ENCODE assay signal across 1 cellular context in genomic region chr9:114721491-114722362, GRCh38.
TF ChIP-seq lines count a peak whose summit lies in the region.

No MANE protein-coding gene starts in this region.

TF ChIP-seq in HepG2, 621 proteins besides CTCF, POLR2A, EP300 and RAD21 (continued from another document and continues in another):
- TF ChIP-seq DMTF1 (CRISPR knock-in tag; IDR thresholded peaks at IDR 0.05): 0 out of 2 replicates have a peak, but pooled peaks have one; percentile 57
- TF ChIP-seq ZSCAN25 (CRISPR knock-in tag; IDR thresholded peaks at IDR 0.05): peak; percentile 70; the same call in 1 of the 2 replicates
- TF ChIP-seq HNF1A (IDR thresholded peaks at IDR 0.05; ENCODE audit: low read depth): no peak; the same call in 1 of the 2 replicates
- peak; percentile 92; the same call in 1 of the 2 replicates for TF ChIP-seq HNF1A (CRISPR knock-in tag; IDR thresholded peaks at IDR 0.05; ENCODE audit: borderline replicate concordance)
- TF ChIP-seq ZXDC (CRISPR knock-in tag; IDR thresholded peaks at IDR 0.05): no peak
- TF ChIP-seq ZNF354B (CRISPR knock-in tag; IDR thresholded peaks at IDR 0.05): no peak
- TF ChIP-seq ZBTB20 (CRISPR knock-in tag; IDR thresholded peaks at IDR 0.05; ENCODE audit: borderline replicate concordance, low read depth): peak; percentile 93; the same call in 1 of the 2 replicates
- TF ChIP-seq SIX4 (CRISPR knock-in tag; IDR thresholded peaks at IDR 0.05): peak; percentile 65
- TF ChIP-seq MED13 (CRISPR knock-in tag; IDR thresholded peaks at IDR 0.05): no peak
- TF ChIP-seq ZNF547 (CRISPR knock-in tag; IDR thresholded peaks at IDR 0.05): no peak
- TF ChIP-seq HMG20A (CRISPR knock-in tag; IDR thresholded peaks at IDR 0.05; ENCODE audit: borderline replicate concordance): peak; percentile 98
- no peak for TF ChIP-seq EEA1 (CRISPR knock-in tag; IDR thresholded peaks at IDR 0.05; ENCODE audit: borderline replicate concordance)
- TF ChIP-seq CSRNP1 (CRISPR knock-in tag; IDR thresholded peaks at IDR 0.05): peak; percentile 64; the same call in 1 of the 2 replicates
- TF ChIP-seq ZNF747 (CRISPR knock-in tag; IDR thresholded peaks at IDR 0.05; ENCODE audit: borderline replicate concordance): peak; percentile 90; the same call in 1 of the 2 replicates
- no peak for TF ChIP-seq NR0B2 (CRISPR knock-in tag; IDR thresholded peaks at IDR 0.05)
- TF ChIP-seq CC2D1A (CRISPR knock-in tag; IDR thresholded peaks at IDR 0.05): no peak
- TF ChIP-seq ZNF761 (CRISPR knock-in tag; conservative IDR thresholded peaks at IDR 0.05): peak; percentile 93; the same call in 1 of the 2 replicates
- TF ChIP-seq RERE (CRISPR knock-in tag; IDR thresholded peaks at IDR 0.05; ENCODE audit: low read depth): peak; percentile 87
- TF ChIP-seq CCDC6 (CRISPR knock-in tag; IDR thresholded peaks at IDR 0.05): peak; percentile 92
- no peak for TF ChIP-seq PHF20 (CRISPR knock-in tag; IDR thresholded peaks at IDR 0.05)
- no peak for TF ChIP-seq KAT2B (IDR thresholded peaks at IDR 0.05; ENCODE audit: borderline replicate concordance, low read depth, low read length)
- no peak for TF ChIP-seq ZMAT5 (CRISPR knock-in tag; IDR thresholded peaks at IDR 0.05; ENCODE audit: borderline replicate concordance, low read depth)
- peak; percentile 96 for TF ChIP-seq FOXO1 (CRISPR knock-in tag; IDR thresholded peaks at IDR 0.05)
- no peak for TF ChIP-seq ETV6 (CRISPR knock-in tag; conservative IDR thresholded peaks at IDR 0.05)
- peak; percentile 95 for TF ChIP-seq ZNF609 (CRISPR knock-in tag; IDR thresholded peaks at IDR 0.05; ENCODE audit: borderline replicate concordance)
- peak; percentile 60; the same call in 1 of the 2 replicates for TF ChIP-seq ZNF232 (CRISPR knock-in tag; IDR thresholded peaks at IDR 0.05; ENCODE audit: borderline replicate concordance)
- TF ChIP-seq MTF2 (CRISPR knock-in tag; IDR thresholded peaks at IDR 0.05; ENCODE audit: borderline replicate concordance): peak; percentile 81; the same call in 1 of the 2 replicates
